In the genomic region with DNA sequence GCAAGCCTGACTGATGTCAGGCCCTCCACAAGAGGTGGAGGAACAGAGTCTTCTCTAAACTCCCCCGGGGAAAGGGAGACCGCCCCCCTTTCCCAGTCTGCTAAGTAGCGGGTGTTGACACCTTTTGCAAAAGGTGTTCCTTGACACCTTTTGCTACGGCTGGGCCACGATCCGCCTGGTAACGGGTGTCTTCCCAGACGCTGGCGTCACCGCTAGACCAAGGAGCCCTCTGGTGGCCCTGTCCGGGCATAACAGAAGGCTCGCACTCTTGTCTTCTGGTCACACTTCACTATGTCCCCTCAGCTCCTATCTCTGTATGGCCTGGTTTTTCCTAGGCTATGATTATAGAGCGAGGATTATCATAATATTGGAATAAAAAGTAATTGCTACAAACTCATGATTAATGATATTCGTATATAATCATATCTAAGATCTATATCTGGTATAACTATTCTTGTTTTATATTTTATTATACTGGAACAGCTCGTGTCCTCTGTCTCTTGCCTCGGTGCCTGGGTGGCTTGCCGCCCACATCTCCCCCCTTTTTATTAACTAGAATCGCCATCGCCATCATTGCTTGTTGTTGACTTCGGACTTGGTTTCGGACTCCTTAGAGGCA, we compare ENCODE assay signal across 8 cellular contexts. TPM values are rescaled to one million over a fixed set of nuclear protein-coding genes. Genes with fewer than 3 reads are reported as not detected.
DNase-seq lines count a peak whose midpoint lies in the region; ATAC-seq, FAIRE-seq and TF ChIP-seq lines count a peak whose summit lies in the region.
"Not testable (repeated sequence)": the region's sequence is repeated elsewhere in the genome, so short reads cannot be mapped to it uniquely, and the experiment has no call there.

No MANE protein-coding gene starts in this region.

- H3K4me1 ChIP-seq in fibroblast of lung (ENCODE audit: control insufficient read depth, extremely low read depth, insufficient read depth, low read length) = not testable (repeated sequence)
- H3K4me1 ChIP-seq in HepG2 (ENCODE audit: insufficient read depth, low read length) = peaks cover 28% of the 10 kb centered on the region
- peaks cover 0 to 24% (median 9%) of the 10 kb centered on the region in 4 donors for H3K4me1 ChIP-seq in sigmoid colon

- H3K36me3 Mint-ChIP-seq in activated B cell treated with CpG ODN at 0.5 μM for 24 hours (ENCODE audit: low read depth) = not testable (repeated sequence)

- not testable (repeated sequence) for H3K36me3 ChIP-seq in GM06990 (ENCODE audit: control insufficient read depth, insufficient read depth, low read length); fibroblast of lung (ENCODE audit: control insufficient read depth, insufficient read depth, low read length); HepG2 (replicated peaks in 1 of 2; ENCODE audit: control insufficient read depth in 1 of 2, insufficient read depth in 2 of 2, low read length in 2 of 2); sigmoid colon

- H3K79me2 ChIP-seq in fibroblast of lung (ENCODE audit: control insufficient read depth, insufficient read depth, low read length); HepG2 (ENCODE audit: insufficient read depth, low read length): not testable (repeated sequence)

- intact Hi-C loops in activated B cell treated with CpG ODN at 0.5 μM for 24 hours (cut with micrococcal nuclease); HepG2 (cut with micrococcal nuclease; ENCODE audit: unreplicated experiment); sigmoid colon (cut with DNase I): not testable (repeated sequence)

- not testable (repeated sequence) for H3K4me3 ChIP-seq in GM06990 (replicated peaks; ENCODE audit: low read depth, low read length); astrocyte of the cerebellum (ENCODE audit: low read depth, low read length); fibroblast of lung (replicated peaks in 1 of 4; ENCODE audit: control extremely low read depth in 1 of 4, insufficient read depth in 1 of 4, low read depth in 3 of 4, low read length in 4 of 4); HepG2 (replicated peaks in 1 of 3; ENCODE audit: insufficient read depth in 1 of 3, low read depth in 2 of 3, low read length in 3 of 3); sigmoid colon

- H3K27me3 ChIP-seq in GM06990 (replicated peaks; ENCODE audit: control insufficient read depth, insufficient read depth, low read length); fibroblast of lung (ENCODE audit: control insufficient read depth, insufficient read depth, low read length); HepG2 (ENCODE audit: control insufficient read depth in 1 of 2, insufficient read depth in 2 of 2, low read length in 2 of 2); sigmoid colon: not testable (repeated sequence)

- H3K9me3 ChIP-seq in fibroblast of lung (ENCODE audit: control insufficient read depth, insufficient read depth, low read depth, low read length); HepG2 (ENCODE audit: low read length); sigmoid colon: not testable (repeated sequence)

- POLR2A ChIA-PET in activated B cell treated with CpG ODN at 0.5 μM for 24 hours (lab: Charles Lee); HepG2 (lab: Yijun Ruan, JAX): not testable (repeated sequence)

- TF ChIP-seq CTCF in 22Rv1 (IDR thresholded peaks at IDR 0.05) (peak; percentile 86), GM06990 (IDR thresholded peaks at IDR 0.05; ENCODE audit: insufficient read depth, low read length, poor library complexity, severe bottlenecking) (peak; percentile 52), astrocyte of the cerebellum (IDR thresholded peaks at IDR 0.05; ENCODE audit: low read depth, low read length, missing control alignments) (peak; percentile 57), fibroblast of lung (conservative IDR thresholded peaks at IDR 0.05 in 1 of 2, IDR thresholded peaks at IDR 0.05 in 1 of 2; ENCODE audit: low read depth in 1 of 2, low read length in 2 of 2) (peak; percentile 34 to 50), HepG2 (CRISPR knock-in tag; IDR thresholded peaks at IDR 0.05) (peak; percentile 65), sigmoid colon (IDR thresholded peaks at IDR 0.05) (peak; percentile 18 to 50 (median 32))
- not testable (repeated sequence) for TF ChIP-seq CTCF in activated B cell treated with CpG ODN at 0.5 μM for 24 hours (IDR thresholded peaks at IDR 0.05)

- H3K9me3 Mint-ChIP-seq in activated B cell treated with CpG ODN at 0.5 μM for 24 hours = not testable (repeated sequence)

- not testable (repeated sequence) for H3K27ac ChIP-seq in 22Rv1; fibroblast of lung (ENCODE audit: insufficient read depth, low read length); HepG2 (ENCODE audit: extremely low read length, insufficient read depth, low read length); sigmoid colon

- not testable (repeated sequence) for H3K27ac Mint-ChIP-seq in activated B cell treated with CpG ODN at 0.5 μM for 24 hours

- not testable (repeated sequence) for DNase-seq in GM06990 (ENCODE audit: extremely low read depth, insufficient read length); astrocyte of the cerebellum (ENCODE audit: low read depth); fibroblast of lung (ENCODE audit: low read depth in 2 of 2); HepG2 (ENCODE audit: low spot score); sigmoid colon
- DNase-seq in NCI-H2029 (lab: John Stamatoyannopoulos, UW) (peak; percentile 15), activated B cell treated with CpG ODN at 0.5 μM for 24 hours (peak; percentile 23)

- in situ Hi-C loops in astrocyte of the cerebellum (cut with HindIII; ENCODE audit: low sequenced_read_pairs); HepG2 (cut with HindIII; ENCODE audit: extremely low pct_ligation_motif_present, low pct_unique_long_range_greater_than_20kb): not testable (repeated sequence)

- ATAC-seq in activated B cell treated with CpG ODN at 0.5 μM for 24 hours (ENCODE audit: low read depth) = peak; percentile 18
- ATAC-seq in HepG2 = not testable (repeated sequence)

- TF ChIP-seq RAD21 in HepG2 (CRISPR knock-in tag; IDR thresholded peaks at IDR 0.05) = peak; percentile 57

- not testable (repeated sequence) for H3K9ac ChIP-seq in fibroblast of lung (ENCODE audit: insufficient read depth, low read length); HepG2 (ENCODE audit: insufficient read depth, low read depth, low read length)

- CTCF ChIA-PET in activated B cell treated with CpG ODN at 0.5 μM for 24 hours (lab: Charles Lee); HepG2 (lab: Yijun Ruan, JAX; ENCODE audit: low intra/inter-chr PET ratio, low total read pairs): not testable (repeated sequence)

- peaks cover 13% of the 10 kb centered on the region for H3K4me1 Mint-ChIP-seq in activated B cell treated with CpG ODN at 0.5 μM for 24 hours

- not testable (repeated sequence) for TF ChIP-seq EP300 in HepG2 (IDR thresholded peaks at IDR 0.05; ENCODE audit: low read depth in 2 of 2, low read length in 2 of 2); HepG2 (CRISPR knock-in tag; IDR thresholded peaks at IDR 0.05; ENCODE audit: borderline replicate concordance); sigmoid colon (IDR thresholded peaks at IDR 0.05)

- not testable (repeated sequence) for BruUV-seq in HepG2 (replicated peaks; lab: Mats Ljungman, UMichigan)

- H3K4me2 ChIP-seq in fibroblast of lung (ENCODE audit: extremely low read depth, insufficient read depth, low read length) = not testable (repeated sequence)
- peak overlapping the region; percentile 58 for H3K4me2 ChIP-seq in HepG2 (ENCODE audit: low read depth, low read length)

- not testable (repeated sequence) for FAIRE-seq in HepG2 (lab: Jason Lieb, UNC)

- TF ChIP-seq POLR2A in HepG2 (IDR thresholded peaks at IDR 0.05; ENCODE audit: insufficient read depth in 1 of 2, low read depth in 2 of 2, low read length in 2 of 2); sigmoid colon (IDR thresholded peaks at IDR 0.05): not testable (repeated sequence)

- not testable (repeated sequence) for H2AFZ ChIP-seq in fibroblast of lung (ENCODE audit: low read length); HepG2 (ENCODE audit: low read length)

- not testable (repeated sequence) for H4K20me1 ChIP-seq in fibroblast of lung (ENCODE audit: control insufficient read depth, extremely low read depth, insufficient read depth, low read length); HepG2 (ENCODE audit: insufficient read depth, low read length)

- 51% methylated on average over 12 of the region's 21 CpGs for WGBS in HepG2 (ENCODE audit: low lambda C conversion rate)
- 37 to 51% methylated on average over 21 of the region's 21 CpGs for WGBS in sigmoid colon, 2 donors

- not testable (repeated sequence) for H3K27me3 Mint-ChIP-seq in activated B cell treated with CpG ODN at 0.5 μM for 24 hours

- H3K4me3 Mint-ChIP-seq in activated B cell treated with CpG ODN at 0.5 μM for 24 hours = not testable (repeated sequence)

RNA-seq across cellular contexts. Expression of a gene that starts 21.5 kb away (rescaled TPM):
- 30.3 and 31.4 TPM in 2 replicates for total RNA-seq in activated B cell treated with CpG ODN at 0.5 μM for 24 hours
- total RNA-seq in fibroblast of lung = 15.2 and 21.6 TPM in 2 replicates
- polyA plus RNA-seq in fibroblast of lung = 25.9 and 35.2 TPM in 2 replicates
- 17.4 and 23.8 TPM in 2 replicates for polyA plus RNA-seq in fibroblast of lung (2012)
- 35.0 and 37.5 TPM in 2 replicates for polyA minus RNA-seq in fibroblast of lung (ENCODE audit: low replicate concordance)
- 29.8 and 31.0 TPM in 2 replicates for total RNA-seq in HepG2 (2016; rRNA removed; fragmentation: Illumina TruSeq; extraction: Trizol)
- total RNA-seq in HepG2 (2016; cell fraction: cytosol; rRNA removed; fragmentation: Illumina TruSeq; extraction: Trizol; ENCODE audit: low read depth) = 5.0 and 5.1 TPM in 2 replicates
- 27.9 and 29.1 TPM in 2 replicates for total RNA-seq in HepG2 (2016; cell fraction: insoluble cytoplasmic fraction; rRNA removed; fragmentation: Illumina TruSeq; extraction: Trizol)
- 14.7 and 15.1 TPM in 2 replicates for total RNA-seq in HepG2 (2016; cell fraction: membrane; rRNA removed; fragmentation: Illumina TruSeq; extraction: Trizol)
- 13.3 and 14.3 TPM in 2 replicates for total RNA-seq in HepG2 (2016; cell fraction: nucleus; rRNA removed; fragmentation: Illumina TruSeq; extraction: Trizol)
- polyA plus RNA-seq in HepG2 (2011; rRNA removed) = 25.4 and 30.1 TPM in 2 replicates
- polyA plus RNA-seq in HepG2 (2011; cell fraction: cytosol; rRNA removed) = 33.9 and 64.2 TPM in 2 replicates
- 25.5 and 25.6 TPM in 2 replicates for polyA plus RNA-seq in HepG2 (2011; cell fraction: nucleus; rRNA removed)
- polyA plus RNA-seq in HepG2 (2012) = 16.3 and 19.0 TPM in 2 replicates
- polyA plus RNA-seq in HepG2 (2016; cell fraction: cytosol; fragmentation: Illumina TruSeq; extraction: Trizol; ENCODE audit: low read depth) = 3.8 and 4.0 TPM in 2 replicates
- 32.7 and 37.0 TPM in 2 replicates for polyA plus RNA-seq in HepG2 (2016; cell fraction: insoluble cytoplasmic fraction; fragmentation: Illumina TruSeq; extraction: Trizol; ENCODE audit: low read depth)
- polyA plus RNA-seq in HepG2 (2016; cell fraction: membrane; fragmentation: Illumina TruSeq; extraction: Trizol; ENCODE audit: low read depth) = 9.8 and 10.5 TPM in 2 replicates
- 21.4 and 22.6 TPM in 2 replicates for polyA plus RNA-seq in HepG2 (2016; cell fraction: nucleus; fragmentation: Illumina TruSeq; extraction: Trizol; ENCODE audit: insufficient read depth, low read depth)
- polyA minus RNA-seq in HepG2 (2011; rRNA and poly(A)+ RNA removed; ENCODE audit: low replicate concordance) = 23.0 and 26.3 TPM in 2 replicates
- polyA minus RNA-seq in HepG2 (2011; cell fraction: cytosol; rRNA and poly(A)+ RNA removed) = 12.8 and 16.6 TPM in 2 replicates
- polyA minus RNA-seq in HepG2 (2011; cell fraction: nucleus; rRNA and poly(A)+ RNA removed) = 11.3 and 13.7 TPM in 2 replicates
- total RNA-seq in sigmoid colon = 10 to 100 TPM in 3 of 4 donors, 1 to 10 TPM in 1; 9.5 to 17.1 (median 11.5) TPM
- polyA plus RNA-seq in sigmoid colon = 10 to 100 TPM; 47.4 to 80.5 (median 78.6) TPM

RNA-seq across cellular contexts. Expression of a gene that starts 59.2 kb away (rescaled TPM):
- total RNA-seq in activated B cell treated with CpG ODN at 0.5 μM for 24 hours = 1.5 and 1.8 TPM in 2 replicates
- total RNA-seq in fibroblast of lung = 1.0 and 1.2 TPM in 2 replicates
- polyA plus RNA-seq in fibroblast of lung = 0.16 and 0.24 TPM in 2 replicates
- 0.38 and 0.57 TPM in 2 replicates for polyA plus RNA-seq in fibroblast of lung (2012)
- 0.11 TPM in 1 of 2 replicates, not detected in the other for polyA minus RNA-seq in fibroblast of lung (ENCODE audit: low replicate concordance)
- total RNA-seq in HepG2 (2016; rRNA removed; fragmentation: Illumina TruSeq; extraction: Trizol) = 0.20 TPM in 1 of 2 replicates, not detected in the other
- total RNA-seq in HepG2 (2016; cell fraction: cytosol; rRNA removed; fragmentation: Illumina TruSeq; extraction: Trizol; ENCODE audit: low read depth) = 0.30 TPM in 1 of 2 replicates, not detected in the other
- total RNA-seq in HepG2 (2016; cell fraction: insoluble cytoplasmic fraction; rRNA removed; fragmentation: Illumina TruSeq; extraction: Trizol) = 0.35 TPM in 1 of 2 replicates, not detected in the other
- total RNA-seq in HepG2 (2016; cell fraction: membrane; rRNA removed; fragmentation: Illumina TruSeq; extraction: Trizol) = 0.12 and 0.41 TPM in 2 replicates
- total RNA-seq in HepG2 (2016; cell fraction: nucleus; rRNA removed; fragmentation: Illumina TruSeq; extraction: Trizol) = 0.19 and 0.34 TPM in 2 replicates
- 0.73 and 1.2 TPM in 2 replicates for polyA plus RNA-seq in HepG2 (2011; rRNA removed)
- 0.59 and 1.3 TPM in 2 replicates for polyA plus RNA-seq in HepG2 (2011; cell fraction: cytosol; rRNA removed)
- 2.0 and 2.8 TPM in 2 replicates for polyA plus RNA-seq in HepG2 (2011; cell fraction: nucleus; rRNA removed)
- 0.43 and 1.1 TPM in 2 replicates for polyA plus RNA-seq in HepG2 (2012)
- polyA plus RNA-seq in HepG2 (2016; cell fraction: cytosol; fragmentation: Illumina TruSeq; extraction: Trizol; ENCODE audit: low read depth) = 0.08 and 0.16 TPM in 2 replicates
- polyA plus RNA-seq in HepG2 (2016; cell fraction: insoluble cytoplasmic fraction; fragmentation: Illumina TruSeq; extraction: Trizol; ENCODE audit: low read depth) = not detected in 2 replicates
- 0.21 TPM in 1 of 2 replicates, not detected in the other for polyA plus RNA-seq in HepG2 (2016; cell fraction: membrane; fragmentation: Illumina TruSeq; extraction: Trizol; ENCODE audit: low read depth)
- polyA plus RNA-seq in HepG2 (2016; cell fraction: nucleus; fragmentation: Illumina TruSeq; extraction: Trizol; ENCODE audit: insufficient read depth, low read depth) = 0.53 TPM in 1 of 2 replicates, not detected in the other
- polyA minus RNA-seq in HepG2 (2011; rRNA and poly(A)+ RNA removed; ENCODE audit: low replicate concordance) = 1.0 and 1.7 TPM in 2 replicates
- not detected in 2 replicates for polyA minus RNA-seq in HepG2 (2011; cell fraction: cytosol; rRNA and poly(A)+ RNA removed)
- 1.3 and 1.6 TPM in 2 replicates for polyA minus RNA-seq in HepG2 (2011; cell fraction: nucleus; rRNA and poly(A)+ RNA removed)
- 1 to 10 TPM; 1.2 to 5.0 (median 1.4) TPM for total RNA-seq in sigmoid colon
- 1 to 10 TPM in 1 of 3 donors, under 1 TPM in 1, not detected in 1; 0.60 to 2.1 TPM for polyA plus RNA-seq in sigmoid colon
